Comparison of ENCODE assay signal across 15 cellular contexts in genomic region chr2:216118474-216118873, GRCh38. TPM values are rescaled to one million over a fixed set of nuclear protein-coding genes. Genes with fewer than 3 reads are reported as not detected.
DNase-seq lines count a peak whose midpoint lies in the region; ATAC-seq and TF ChIP-seq lines count a peak whose summit lies in the region.
"Had no signal": no experiment of that assay in that cellular context is flagged by ENCODE, and none has a peak within 500 bp of the region (broad histone marks: within the 10 kb centered on the region; RNA-seq: fewer than 3 reads in every experiment).

No MANE protein-coding gene starts in this region.

- H3K9me3 ChIP-seq in T-helper 17 cell (ENCODE audit: control insufficient read depth, low read length, poor library complexity, severe bottlenecking) (no peaks in the 10 kb centered on the region), neutrophil (no peaks in the 10 kb centered on the region), MG63 (no peaks in the 10 kb centered on the region)

- peak overlapping the region; percentile 1 for H3K4me3 Mint-ChIP-seq in activated CD8-positive, alpha-beta memory T cell treated with anti-CD3 and anti-CD28 coated beads, Interleukin-2, amount 10 ng/mL, durations not matched to agents 7 days and 5 days
- H3K4me3 Mint-ChIP-seq in T-helper 17 cell: no peak overlapping the region

- H3K27me3 Mint-ChIP-seq in activated CD8-positive, alpha-beta memory T cell treated with anti-CD3 and anti-CD28 coated beads, Interleukin-2, amount 10 ng/mL, durations not matched to agents 7 days and 5 days: no peaks in the 10 kb centered on the region
- H3K27me3 Mint-ChIP-seq in T-helper 17 cell: no peaks in the 10 kb centered on the region

- peak overlapping the region; percentile 57 for H3K27ac Mint-ChIP-seq in activated CD8-positive, alpha-beta memory T cell treated with anti-CD3 and anti-CD28 coated beads, Interleukin-2, amount 10 ng/mL, durations not matched to agents 7 days and 5 days
- peak overlapping the region; percentile 41 for H3K27ac Mint-ChIP-seq in T-helper 17 cell

- no peaks in the 10 kb centered on the region for H3K9me3 Mint-ChIP-seq in activated CD8-positive, alpha-beta memory T cell treated with anti-CD3 and anti-CD28 coated beads, Interleukin-2, amount 10 ng/mL, durations not matched to agents 7 days and 5 days (ENCODE audit: low read depth)

- no peak overlapping the region for H3K4me3 ChIP-seq in choroid plexus epithelial cell (ENCODE audit: low read depth, low read length)
- no peak overlapping the region for H3K4me3 ChIP-seq in neutrophil (ENCODE audit: low read depth in 1 of 2, low read length in 1 of 2)
- H3K4me3 ChIP-seq in MG63: no peak overlapping the region

- in situ Hi-C loops in G401 (cut with HindIII; ENCODE audit: low sequenced_read_pairs): no loop called here

- H3K36me3 Mint-ChIP-seq in activated CD8-positive, alpha-beta memory T cell treated with anti-CD3 and anti-CD28 coated beads, Interleukin-2, amount 10 ng/mL, durations not matched to agents 7 days and 5 days: peaks cover 84% of the 10 kb centered on the region
- H3K36me3 Mint-ChIP-seq in T-helper 17 cell (ENCODE audit: low read depth): peaks cover 17% of the 10 kb centered on the region

- peaks cover 79% of the 10 kb centered on the region for H3K4me1 Mint-ChIP-seq in activated CD8-positive, alpha-beta memory T cell treated with anti-CD3 and anti-CD28 coated beads, Interleukin-2, amount 10 ng/mL, durations not matched to agents 7 days and 5 days
- peaks cover 47% of the 10 kb centered on the region for H3K4me1 Mint-ChIP-seq in T-helper 17 cell

- H3K36me3 ChIP-seq in neutrophil (peaks cover 62% of the 10 kb centered on the region), MG63 (peaks cover 97% of the 10 kb centered on the region)

- no peak for DNase-seq in activated CD8-positive, alpha-beta memory T cell treated with anti-CD3 and anti-CD28 coated beads, Interleukin-2, amount 10 ng/mL, durations not matched to agents 7 days and 5 days
- no peak for DNase-seq in activated CD8-positive, alpha-beta memory T cell treated with anti-CD3 and anti-CD28 coated beads, Interleukin-2, amount 50 U/mL, for 4 hours
- DNase-seq in T-helper 17 cell (no peak), choroid plexus epithelial cell (ENCODE audit: low read depth) (peak; percentile 26), MG63 (no peak), G401 (ENCODE audit: low spot score) (no peak)
- DNase-seq in central memory CD4-positive, alpha-beta T cell: no peak
- DNase-seq: activated CD4-positive, alpha-beta T cell treated with anti-CD3 and anti-CD28 coated beads, Interleukin-2, amount 50 U/mL, for 4 hours; EL; kidney glomerular epithelial cell; NCI-H1105; NK-92 treated with Interleukin-12 subunit alpha and Interleukin-12 subunit beta, amount 100 ng/mL, for 24 hours; stimulated activated CD4-positive, alpha-beta T cell treated with anti-CD3 and anti-CD28 coated beads, Interleukin-12 subunit alpha, Interleukin-12 subunit beta, amount 100 ng/mL, for 4 hours; T1000 had no signal

- peaks cover 47 to 48% of the 10 kb centered on the region in 2 experiments for H3K4me1 ChIP-seq in neutrophil (ENCODE audit: control insufficient read depth in 1 of 2, insufficient read depth in 1 of 2, low read depth in 1 of 2, low read length in 1 of 2)

- TF ChIP-seq CTCF in choroid plexus epithelial cell (conservative IDR thresholded peaks at IDR 0.05; ENCODE audit: low read depth, low read length) (no peak), neutrophil (IDR thresholded peaks at IDR 0.05) (no peak)

- peak overlapping the region; percentile 100 for H3K27ac ChIP-seq in neutrophil

- no peaks in the 10 kb centered on the region for H3K27me3 ChIP-seq in neutrophil
- no peaks in the 10 kb centered on the region for H3K27me3 ChIP-seq in MG63

- no peak for ATAC-seq in activated CD8-positive, alpha-beta memory T cell treated with anti-CD3 and anti-CD28 coated beads, Interleukin-2, amount 10 ng/mL, durations not matched to agents 7 days and 5 days
- no peak for ATAC-seq in T-helper 17 cell

- CTCF ChIA-PET in activated CD8-positive, alpha-beta memory T cell treated with anti-CD3 and anti-CD28 coated beads, Interleukin-2, amount 10 ng/mL, durations not matched to agents 7 days and 5 days (lab: Charles Lee): interaction anchor here (3.8 kb wide), 1 partner anchor 9 kb away, joined by 23 read pairs; the partner anchor contains the start of gene XRCC5

RNA-seq across cellular contexts. Expression of gene XRCC5, which starts 9.3 kb away (rescaled TPM):
- 100 to 1,000 TPM; 307 to 424 TPM for total RNA-seq in activated CD8-positive, alpha-beta memory T cell treated with anti-CD3 and anti-CD28 coated beads, Interleukin-2, amount 10 ng/mL, durations not matched to agents 7 days and 5 days
- total RNA-seq in T-helper 17 cell: 100 to 1,000 TPM; 151 to 161 TPM
- 313 and 393 TPM in 2 replicates for total RNA-seq in MG63 (2014; rRNA removed; shearing (Covaris generic); ENCODE audit: low replicate concordance)
- 292 and 431 TPM in 2 replicates for total RNA-seq in G401 (2014; rRNA removed; shearing (Covaris generic))

RNA-seq across cellular contexts. Expression of gene TMEM169, which starts 36.8 kb away (rescaled TPM):
- 1 to 10 TPM in 1 of 2 experiments, under 1 TPM in 1; 0.75 to 1.1 TPM for total RNA-seq in activated CD8-positive, alpha-beta memory T cell treated with anti-CD3 and anti-CD28 coated beads, Interleukin-2, amount 10 ng/mL, durations not matched to agents 7 days and 5 days
- total RNA-seq in T-helper 17 cell: 1 to 10 TPM; 1.6 to 2.2 TPM
- total RNA-seq in MG63 (2014; rRNA removed; shearing (Covaris generic); ENCODE audit: low replicate concordance): not detected in 2 replicates
- total RNA-seq in G401 (2014; rRNA removed; shearing (Covaris generic)): 0.12 and 0.37 TPM in 2 replicates

RNA-seq across cellular contexts. Expression of gene PECR, which starts 36.9 kb away (rescaled TPM):
- total RNA-seq in activated CD8-positive, alpha-beta memory T cell treated with anti-CD3 and anti-CD28 coated beads, Interleukin-2, amount 10 ng/mL, durations not matched to agents 7 days and 5 days: 10 to 100 TPM; 21.6 to 31.9 TPM
- 10 to 100 TPM; 16.9 to 18.7 TPM for total RNA-seq in T-helper 17 cell
- 15.9 and 19.3 TPM in 2 replicates for total RNA-seq in MG63 (2014; rRNA removed; shearing (Covaris generic); ENCODE audit: low replicate concordance)
- total RNA-seq in G401 (2014; rRNA removed; shearing (Covaris generic)): 10.3 and 11.2 TPM in 2 replicates
